In the genomic region with DNA sequence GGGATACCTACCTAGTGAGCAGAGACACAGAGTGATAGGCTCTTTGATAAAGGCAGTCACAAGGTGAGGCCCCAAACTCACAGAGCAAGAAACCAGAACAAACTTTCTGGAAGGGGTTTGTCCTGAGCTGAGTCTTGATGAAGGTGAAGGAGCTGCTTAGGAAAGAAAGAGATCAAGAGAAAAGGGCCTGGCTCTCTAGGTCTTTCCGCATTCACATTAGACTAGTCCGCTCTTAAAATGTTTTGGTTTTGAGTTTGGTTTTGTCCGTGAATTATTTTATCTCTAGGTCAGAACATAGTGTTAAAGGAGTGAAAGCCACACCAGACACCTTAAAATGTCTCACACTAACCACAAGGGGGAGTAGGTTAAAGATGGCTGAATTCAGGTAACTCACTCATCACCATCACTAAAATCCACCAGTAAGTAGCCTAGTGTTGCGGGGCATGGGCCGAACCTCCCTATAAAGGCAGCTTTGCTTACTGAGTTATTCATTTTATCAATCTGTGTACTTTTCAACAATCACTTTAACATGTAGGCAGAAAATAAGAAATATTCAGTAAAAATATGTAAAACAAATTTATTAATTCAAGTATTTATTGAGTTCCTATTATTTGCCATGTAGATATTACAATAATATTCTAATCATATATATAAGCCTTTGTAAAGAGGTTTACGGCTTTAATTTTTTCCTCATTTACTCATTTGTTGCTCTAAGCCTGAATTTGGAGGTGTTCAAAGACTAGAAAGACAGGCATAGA, we compare ENCODE assay signal across 1 cellular context.
TF ChIP-seq lines count a peak whose summit lies in the region.

No MANE protein-coding gene starts in this region.

TF ChIP-seq in GM23338, 12 proteins besides CTCF, POLR2A, EP300 and RAD21 (continued from another document):
- TF ChIP-seq, protein P1, sequence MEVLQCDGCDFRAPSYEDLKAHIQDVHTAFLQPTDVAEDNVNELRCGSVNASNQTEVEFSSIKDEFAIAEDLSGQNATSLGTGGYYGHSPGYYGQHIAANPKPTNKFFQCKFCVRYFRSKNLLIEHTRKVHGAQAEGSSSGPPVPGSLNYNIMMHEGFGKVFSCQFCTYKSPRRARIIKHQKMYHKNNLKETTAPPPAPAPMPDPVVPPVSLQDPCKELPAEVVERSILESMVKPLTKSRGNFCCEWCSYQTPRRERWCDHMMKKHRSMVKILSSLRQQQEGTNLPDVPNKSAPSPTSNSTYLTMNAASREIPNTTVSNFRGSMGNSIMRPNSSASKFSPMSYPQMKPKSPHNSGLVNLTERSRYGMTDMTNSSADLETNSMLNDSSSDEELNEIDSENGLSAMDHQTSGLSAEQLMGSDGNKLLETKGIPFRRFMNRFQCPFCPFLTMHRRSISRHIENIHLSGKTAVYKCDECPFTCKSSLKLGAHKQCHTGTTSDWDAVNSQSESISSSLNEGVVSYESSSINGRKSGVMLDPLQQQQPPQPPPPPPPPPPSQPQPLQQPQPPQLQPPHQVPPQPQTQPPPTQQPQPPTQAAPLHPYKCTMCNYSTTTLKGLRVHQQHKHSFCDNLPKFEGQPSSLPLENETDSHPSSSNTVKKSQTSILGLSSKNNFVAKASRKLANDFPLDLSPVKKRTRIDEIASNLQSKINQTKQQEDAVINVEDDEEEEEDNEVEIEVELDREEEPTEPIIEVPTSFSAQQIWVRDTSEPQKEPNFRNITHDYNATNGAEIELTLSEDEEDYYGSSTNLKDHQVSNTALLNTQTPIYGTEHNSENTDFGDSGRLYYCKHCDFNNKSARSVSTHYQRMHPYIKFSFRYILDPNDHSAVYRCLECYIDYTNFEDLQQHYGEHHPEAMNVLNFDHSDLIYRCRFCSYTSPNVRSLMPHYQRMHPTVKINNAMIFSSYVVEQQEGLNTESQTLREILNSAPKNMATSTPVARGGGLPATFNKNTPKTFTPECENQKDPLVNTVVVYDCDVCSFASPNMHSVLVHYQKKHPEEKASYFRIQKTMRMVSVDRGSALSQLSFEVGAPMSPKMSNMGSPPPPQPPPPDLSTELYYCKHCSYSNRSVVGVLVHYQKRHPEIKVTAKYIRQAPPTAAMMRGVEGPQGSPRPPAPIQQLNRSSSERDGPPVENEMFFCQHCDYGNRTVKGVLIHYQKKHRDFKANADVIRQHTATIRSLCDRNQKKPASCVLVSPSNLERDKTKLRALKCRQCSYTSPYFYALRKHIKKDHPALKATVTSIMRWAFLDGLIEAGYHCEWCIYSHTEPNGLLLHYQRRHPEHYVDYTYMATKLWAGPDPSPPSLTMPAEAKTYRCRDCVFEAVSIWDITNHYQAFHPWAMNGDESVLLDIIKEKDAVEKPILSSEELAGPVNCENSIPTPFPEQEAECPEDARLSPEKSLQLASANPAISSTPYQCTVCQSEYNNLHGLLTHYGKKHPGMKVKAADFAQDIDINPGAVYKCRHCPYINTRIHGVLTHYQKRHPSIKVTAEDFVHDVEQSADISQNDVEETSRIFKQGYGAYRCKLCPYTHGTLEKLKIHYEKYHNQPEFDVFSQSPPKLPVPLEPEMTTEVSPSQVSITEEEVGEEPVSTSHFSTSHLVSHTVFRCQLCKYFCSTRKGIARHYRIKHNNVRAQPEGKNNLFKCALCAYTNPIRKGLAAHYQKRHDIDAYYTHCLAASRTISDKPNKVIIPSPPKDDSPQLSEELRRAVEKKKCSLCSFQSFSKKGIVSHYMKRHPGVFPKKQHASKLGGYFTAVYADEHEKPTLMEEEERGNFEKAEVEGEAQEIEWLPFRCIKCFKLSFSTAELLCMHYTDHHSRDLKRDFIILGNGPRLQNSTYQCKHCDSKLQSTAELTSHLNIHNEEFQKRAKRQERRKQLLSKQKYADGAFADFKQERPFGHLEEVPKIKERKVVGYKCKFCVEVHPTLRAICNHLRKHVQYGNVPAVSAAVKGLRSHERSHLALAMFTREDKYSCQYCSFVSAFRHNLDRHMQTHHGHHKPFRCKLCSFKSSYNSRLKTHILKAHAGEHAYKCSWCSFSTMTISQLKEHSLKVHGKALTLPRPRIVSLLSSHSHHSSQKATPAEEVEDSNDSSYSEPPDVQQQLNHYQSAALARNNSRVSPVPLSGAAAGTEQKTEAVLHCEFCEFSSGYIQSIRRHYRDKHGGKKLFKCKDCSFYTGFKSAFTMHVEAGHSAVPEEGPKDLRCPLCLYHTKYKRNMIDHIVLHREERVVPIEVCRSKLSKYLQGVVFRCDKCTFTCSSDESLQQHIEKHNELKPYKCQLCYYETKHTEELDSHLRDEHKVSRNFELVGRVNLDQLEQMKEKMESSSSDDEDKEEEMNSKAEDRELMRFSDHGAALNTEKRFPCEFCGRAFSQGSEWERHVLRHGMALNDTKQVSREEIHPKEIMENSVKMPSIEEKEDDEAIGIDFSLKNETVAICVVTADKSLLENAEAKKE (CRISPR knock-in tag; IDR thresholded peaks at IDR 0.05), result no peak
- no peak for TF ChIP-seq JUNB (IDR thresholded peaks at IDR 0.05; ENCODE audit: unreplicated experiment)
- no peak for TF ChIP-seq CREB1 (CRISPR knock-in tag; IDR thresholded peaks at IDR 0.05; ENCODE audit: low read depth)
- TF ChIP-seq EZH2phosphoT487 (IDR thresholded peaks at IDR 0.05; ENCODE audit: unreplicated experiment), result no peak
- TF ChIP-seq, protein P2, sequence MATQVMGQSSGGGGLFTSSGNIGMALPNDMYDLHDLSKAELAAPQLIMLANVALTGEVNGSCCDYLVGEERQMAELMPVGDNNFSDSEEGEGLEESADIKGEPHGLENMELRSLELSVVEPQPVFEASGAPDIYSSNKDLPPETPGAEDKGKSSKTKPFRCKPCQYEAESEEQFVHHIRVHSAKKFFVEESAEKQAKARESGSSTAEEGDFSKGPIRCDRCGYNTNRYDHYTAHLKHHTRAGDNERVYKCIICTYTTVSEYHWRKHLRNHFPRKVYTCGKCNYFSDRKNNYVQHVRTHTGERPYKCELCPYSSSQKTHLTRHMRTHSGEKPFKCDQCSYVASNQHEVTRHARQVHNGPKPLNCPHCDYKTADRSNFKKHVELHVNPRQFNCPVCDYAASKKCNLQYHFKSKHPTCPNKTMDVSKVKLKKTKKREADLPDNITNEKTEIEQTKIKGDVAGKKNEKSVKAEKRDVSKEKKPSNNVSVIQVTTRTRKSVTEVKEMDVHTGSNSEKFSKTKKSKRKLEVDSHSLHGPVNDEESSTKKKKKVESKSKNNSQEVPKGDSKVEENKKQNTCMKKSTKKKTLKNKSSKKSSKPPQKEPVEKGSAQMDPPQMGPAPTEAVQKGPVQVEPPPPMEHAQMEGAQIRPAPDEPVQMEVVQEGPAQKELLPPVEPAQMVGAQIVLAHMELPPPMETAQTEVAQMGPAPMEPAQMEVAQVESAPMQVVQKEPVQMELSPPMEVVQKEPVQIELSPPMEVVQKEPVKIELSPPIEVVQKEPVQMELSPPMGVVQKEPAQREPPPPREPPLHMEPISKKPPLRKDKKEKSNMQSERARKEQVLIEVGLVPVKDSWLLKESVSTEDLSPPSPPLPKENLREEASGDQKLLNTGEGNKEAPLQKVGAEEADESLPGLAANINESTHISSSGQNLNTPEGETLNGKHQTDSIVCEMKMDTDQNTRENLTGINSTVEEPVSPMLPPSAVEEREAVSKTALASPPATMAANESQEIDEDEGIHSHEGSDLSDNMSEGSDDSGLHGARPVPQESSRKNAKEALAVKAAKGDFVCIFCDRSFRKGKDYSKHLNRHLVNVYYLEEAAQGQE (IDR thresholded peaks at IDR 0.05; ENCODE audit: unreplicated experiment), result no peak
- TF ChIP-seq ZNF331 (CRISPR knock-in tag; IDR thresholded peaks at IDR 0.05; ENCODE audit: low read depth), result no peak
- TF ChIP-seq EZH2 (IDR thresholded peaks at IDR 0.05; ENCODE audit: low read depth, unreplicated experiment), result no peak
- TF ChIP-seq POLR2AphosphoS5 (IDR thresholded peaks at IDR 0.05; ENCODE audit: low read depth), result no peak
- no peak for TF ChIP-seq ZNF114 (CRISPR knock-in tag; IDR thresholded peaks at IDR 0.05)
- TF ChIP-seq STAT1 (IDR thresholded peaks at IDR 0.05; ENCODE audit: unreplicated experiment), result no peak
- TF ChIP-seq, protein P3, sequence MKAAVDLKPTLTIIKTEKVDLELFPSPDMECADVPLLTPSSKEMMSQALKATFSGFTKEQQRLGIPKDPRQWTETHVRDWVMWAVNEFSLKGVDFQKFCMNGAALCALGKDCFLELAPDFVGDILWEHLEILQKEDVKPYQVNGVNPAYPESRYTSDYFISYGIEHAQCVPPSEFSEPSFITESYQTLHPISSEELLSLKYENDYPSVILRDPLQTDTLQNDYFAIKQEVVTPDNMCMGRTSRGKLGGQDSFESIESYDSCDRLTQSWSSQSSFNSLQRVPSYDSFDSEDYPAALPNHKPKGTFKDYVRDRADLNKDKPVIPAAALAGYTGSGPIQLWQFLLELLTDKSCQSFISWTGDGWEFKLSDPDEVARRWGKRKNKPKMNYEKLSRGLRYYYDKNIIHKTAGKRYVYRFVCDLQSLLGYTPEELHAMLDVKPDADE (IDR thresholded peaks at IDR 0.05), result no peak
